ENCODE assay signal across 1 cellular context in the genomic region with DNA sequence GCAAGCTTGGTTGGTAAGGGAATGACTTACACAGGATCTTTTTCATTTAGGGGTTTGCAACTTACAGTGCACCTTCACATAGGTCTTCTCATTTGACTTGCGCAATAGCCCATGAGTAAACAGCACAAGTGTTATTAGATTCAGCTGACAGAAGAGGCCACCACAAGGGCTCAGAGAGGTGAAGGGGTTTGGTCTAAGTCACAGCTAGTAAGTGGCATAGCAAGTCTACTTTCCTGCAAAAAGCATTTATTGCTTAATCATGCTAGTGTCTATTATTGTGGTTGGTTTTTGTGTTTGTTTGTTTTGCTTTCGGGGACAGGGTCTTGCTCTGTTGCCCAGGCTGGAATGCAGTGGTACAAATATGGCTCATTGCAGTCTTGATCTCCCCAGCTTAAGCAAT.
TF ChIP-seq lines count a peak whose summit lies in the region.

No MANE protein-coding gene starts in this region.

TF ChIP-seq in K562, 482 proteins besides CTCF, POLR2A, EP300 and RAD21 (continued from another document):
- TF ChIP-seq, protein P1, sequence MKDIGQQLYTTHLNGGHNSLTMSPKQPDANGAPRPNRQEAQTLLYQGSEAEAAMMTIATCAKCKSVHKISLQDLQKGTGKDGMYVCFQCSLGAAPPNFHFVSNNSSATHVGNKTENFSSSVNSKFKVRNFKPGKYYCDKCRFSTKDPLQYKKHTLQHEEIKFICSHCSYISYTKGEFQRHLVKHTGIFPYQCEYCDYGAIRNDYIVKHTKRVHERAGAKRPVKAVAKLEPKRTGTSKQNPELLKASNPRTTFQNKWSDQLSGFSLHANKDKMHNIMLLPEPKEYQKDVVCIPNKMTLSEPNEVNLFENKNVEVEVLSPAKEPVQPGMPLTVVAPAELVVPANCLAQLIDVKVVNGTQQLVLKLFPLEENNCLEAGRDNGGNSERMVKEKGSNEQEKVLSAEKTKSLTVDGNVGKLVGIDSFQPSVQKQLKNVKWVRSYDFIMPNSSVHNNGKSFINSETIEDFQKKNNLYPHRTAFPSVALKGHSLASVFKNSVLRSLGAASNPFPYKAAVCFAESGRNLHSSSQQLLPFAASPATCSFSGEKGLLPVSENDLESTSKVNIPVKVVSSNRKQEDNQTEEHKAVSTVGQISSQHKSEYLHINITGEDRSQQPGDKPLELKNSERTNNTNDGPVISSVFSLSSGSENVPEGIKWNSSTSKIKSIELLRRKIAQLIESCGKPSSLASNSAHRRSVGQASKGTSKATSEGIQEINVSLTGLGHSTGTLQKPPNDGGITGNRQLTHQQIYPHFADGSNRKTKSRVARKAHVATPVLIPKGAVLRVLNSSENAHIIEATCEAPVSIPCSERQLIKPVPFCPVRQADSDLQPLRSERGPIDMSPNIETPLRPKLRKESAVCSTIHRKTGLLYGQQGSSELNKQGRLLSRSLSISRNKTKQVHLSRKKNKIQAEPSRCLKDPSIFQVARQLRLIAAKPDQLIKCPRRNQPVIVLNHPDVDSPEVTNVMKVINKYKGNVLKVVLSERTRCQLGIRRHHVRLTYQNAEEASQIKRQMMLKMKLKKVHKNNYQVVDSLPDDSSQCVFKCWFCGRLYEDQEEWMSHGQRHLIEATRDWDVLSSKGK (CRISPR knock-in tag; IDR thresholded peaks at IDR 0.05): no peak
